In the genomic region with DNA sequence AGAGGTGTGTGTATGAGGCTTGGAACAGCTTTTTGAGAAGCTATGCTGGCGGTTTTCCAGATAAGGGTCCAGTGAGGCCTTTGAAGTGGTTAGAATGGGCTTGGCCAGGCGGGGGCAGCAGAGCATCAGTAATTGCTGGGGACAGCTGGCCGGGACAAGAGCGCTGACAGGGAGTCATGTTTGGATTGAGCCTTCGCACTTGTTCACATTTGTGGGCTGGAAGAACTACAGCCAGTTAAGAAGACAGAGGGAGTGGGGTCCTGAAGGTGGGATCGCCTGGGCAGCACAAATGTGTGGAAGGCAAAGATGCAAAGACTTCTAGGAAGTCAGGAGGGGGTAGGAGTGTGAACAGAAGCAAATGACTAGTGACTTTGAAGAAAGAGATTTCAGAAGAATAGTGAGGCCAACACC, we compare ENCODE assay signal across 8 cellular contexts. TPM values are rescaled to one million over a fixed set of nuclear protein-coding genes. Genes with fewer than 3 reads are reported as not detected.
A peak's percentile ranks its signal among the peaks of the same experiment; 100 is the strongest.
DNase-seq lines count a peak whose midpoint lies in the region; ATAC-seq, FAIRE-seq and TF ChIP-seq lines count a peak whose summit lies in the region.

No MANE protein-coding gene starts in this region.

- WGBS in thyroid gland, 2 donors = 3 to 6% methylated on average over 6 of the region's 6 CpGs

- FAIRE-seq in H54 (lab: Jason Lieb, UNC) = peak; percentile 84

- no peak overlapping the region for H3K27ac ChIP-seq in thyroid gland

- TF ChIP-seq POLR2A in H54 (IDR thresholded peaks at IDR 0.05; ENCODE audit: low read depth, low read length) (no peak), thyroid gland (IDR thresholded peaks at IDR 0.05) (no peak)

- H3K4me3 ChIP-seq in MG63 (no peak overlapping the region), foreskin fibroblast (ENCODE audit: low read depth in 1 of 2, low read length in 2 of 2) (no peak overlapping the region), thyroid gland (replicated peaks in 1 of 3) (no peak overlapping the region)

- H3K27me3 ChIP-seq in MG63 = no peaks in the 10 kb centered on the region
- no peaks in the 10 kb centered on the region for H3K27me3 ChIP-seq in thyroid gland

- H3K36me3 ChIP-seq in MG63 (no peaks in the 10 kb centered on the region), thyroid gland (no peaks in the 10 kb centered on the region)

- intact Hi-C loops in thyroid gland (cut with DNase I) = loop anchor here (2.0 to 5.0 kb wide), 2 partner anchors 74 to 733 kb away; no protein-coding TSS in a partner anchor

- TF ChIP-seq CTCF in foreskin fibroblast (IDR thresholded peaks at IDR 0.05; ENCODE audit: low read depth, low read length) (peak; percentile 70), omental fat pad (IDR thresholded peaks at IDR 0.05) (no peak), thyroid gland (IDR thresholded peaks at IDR 0.05) (peak; percentile 28 to 91 (median 76))

- H3K9me3 ChIP-seq in MG63 (no peaks in the 10 kb centered on the region), thyroid gland (no peaks in the 10 kb centered on the region)

- H3K4me1 ChIP-seq in thyroid gland = peaks cover 0 to 3% of the 10 kb centered on the region in 2 donors

- peak; percentile 78 for ATAC-seq in omental fat pad (ENCODE audit: low FRiP score)

- DNase-seq in ELR (ENCODE audit: low read depth) (peak; percentile 75), H54 (ENCODE audit: insufficient read length, low spot score) (peak; percentile 15), MG63 (peak; percentile 17), SHP77 (lab: John Stamatoyannopoulos, UW) (peak; percentile 71 to 81), foreskin fibroblast (peak; percentile 56 to 84), omental fat pad (ENCODE audit: low spot score) (peak; percentile 82), thyroid gland (peak; percentile 85 to 90)
- DNase-seq in activated T-helper 9 cell treated with anti-CD3 and anti-CD28 coated beads, Interleukin-2, amount 50 U/mL, for 16 hours (ENCODE audit: low read depth) = peak; percentile 56

RNA-seq across cellular contexts. Expression of a gene that starts 12.8 kb away (rescaled TPM):
- 13.8 and 26.7 TPM in 2 replicates for total RNA-seq in MG63 (2014; rRNA removed; shearing (Covaris generic); ENCODE audit: low replicate concordance)
- total RNA-seq in omental fat pad (10 to 100 TPM in 2 of 4 donors, 1 to 10 TPM in 2; 3.4 to 10.5 (median 7.5) TPM), thyroid gland (10 to 100 TPM in 3 of 4 donors, 1 to 10 TPM in 1; 6.4 to 20.8 (median 11.3) TPM)

Comparison
In these comparisons a context has a peak if more than half of its experiments do, and no peak if none do; other contexts are left out.
1. DNase-seq: peak in every context shown above with its lines; median percentile 88 in thyroid gland; 82 in omental fat pad; 76 in SHP77; 75 in ELR; 70 in foreskin fibroblast; 56 in activated T-helper 9 cell treated with anti-CD3 and anti-CD28 coated beads, Interleukin-2, amount 50 U/mL, for 16 hours; 17 in MG63; 15 in H54.
2. CTCF ChIP-seq: peak in foreskin fibroblast (single experiment) and thyroid gland (6 of 6); none in omental fat pad (0 of 3).